10 cellular contexts compared by ENCODE assay signal in the genomic region with DNA sequence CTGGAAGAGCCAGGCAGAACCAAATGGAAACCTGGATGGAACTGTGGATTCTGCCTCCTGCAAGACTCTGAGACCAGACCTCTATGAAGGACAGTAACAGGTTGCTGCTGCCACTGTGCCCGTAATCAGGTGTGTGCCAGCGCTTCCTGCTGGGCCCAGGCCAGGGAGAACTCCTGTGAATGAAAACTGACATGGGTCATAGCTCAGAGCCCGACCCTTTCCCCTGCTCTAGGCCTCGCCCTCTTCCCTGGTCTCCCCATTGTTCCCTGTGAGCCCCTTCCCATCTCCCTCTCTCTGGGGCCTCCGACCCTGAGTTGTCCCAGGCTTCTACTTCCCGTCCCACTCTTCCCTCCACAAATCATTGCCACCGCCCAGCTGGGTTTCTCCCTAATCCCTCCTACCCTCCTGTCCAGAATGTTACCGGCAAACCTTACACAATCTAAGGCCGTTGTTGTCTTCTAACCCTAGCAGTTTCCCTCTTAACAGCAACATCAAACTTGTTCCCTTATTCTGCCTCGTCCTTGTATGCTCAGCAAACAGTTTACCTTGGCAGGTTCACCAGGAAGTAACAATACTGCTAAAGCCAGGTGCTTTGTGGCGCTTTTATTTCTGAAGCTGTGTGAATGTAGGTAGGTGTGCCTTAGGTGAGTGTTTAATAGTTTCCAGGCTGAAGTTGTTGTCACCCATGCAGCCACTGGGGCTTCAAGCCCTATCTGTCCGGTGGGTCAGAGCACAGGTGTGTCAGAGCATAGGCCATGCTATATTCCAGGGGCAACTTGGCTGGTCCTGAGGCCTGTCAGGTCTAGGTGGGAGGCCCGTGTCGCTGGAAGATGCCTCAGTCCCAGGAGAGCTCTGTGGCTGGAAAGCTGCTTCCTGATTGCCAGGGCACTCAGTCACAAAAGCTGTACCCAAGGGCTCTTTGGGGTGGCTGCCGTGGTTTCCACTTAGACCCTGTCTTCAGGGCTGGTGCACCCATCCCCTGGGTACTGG. TPM values are rescaled to one million over a fixed set of nuclear protein-coding genes. Genes with fewer than 3 reads are reported as not detected.
DNase-seq lines count a peak whose midpoint lies in the region; ATAC-seq and TF ChIP-seq lines count a peak whose summit lies in the region.
"Had no signal": no experiment of that assay in that cellular context is flagged by ENCODE, and none has a peak within 500 bp of the region (broad histone marks: within the 10 kb centered on the region; RNA-seq: fewer than 3 reads in every experiment).

No MANE protein-coding gene starts in this region.

- H3K4me3 Mint-ChIP-seq in activated T-helper 1 cell treated with anti-CD3 and anti-CD28 coated beads, Interleukin-12 subunit alpha, Interleukin-12 subunit beta, Interleukin-2, Interleukin-4 antibody, amounts not matched to agents 30 ng/mL and 10 ng/mL and 1 ng/mL, durations not matched to agents 14 hours and 24 hours and 36 hours, result no peak overlapping the region
- peak overlapping the region in 3 of 8 donors; percentile 44 to 63 (median 57) for H3K4me3 Mint-ChIP-seq in naive B cell

- intact Hi-C loops in activated T-helper 1 cell treated with anti-CD3 and anti-CD28 coated beads, Interleukin-12 subunit alpha, Interleukin-12 subunit beta, Interleukin-2, Interleukin-4 antibody, amounts not matched to agents 30 ng/mL and 10 ng/mL and 1 ng/mL, durations not matched to agents 14 hours and 24 hours and 36 hours (cut with micrococcal nuclease), result no loop called here

- DNase-seq in DMS153 (lab: John Stamatoyannopoulos, UW) (peak; percentile 98), NCI-H1436 (lab: John Stamatoyannopoulos, UW) (peak; percentile 27), naive B cell (no peak), HEK293T (ENCODE audit: extremely low spot score) (no peak)
- DNase-seq in activated T-helper 1 cell treated with anti-CD3 and anti-CD28 coated beads, Interleukin-12 subunit alpha, Interleukin-12 subunit beta, Interleukin-2, Interleukin-4 antibody, amounts not matched to agents 30 ng/mL and 10 ng/mL and 1 ng/mL, durations not matched to agents 14 hours and 24 hours and 36 hours (ENCODE audit: low spot score), result no peak
- no peak for DNase-seq in central memory CD4-positive, alpha-beta T cell
- DNase-seq: activated B cell treated with CpG ODN at 0.5 μM for 24 hours, NCI-H524 had no signal

- ATAC-seq in naive B cell (ENCODE audit: low read depth in 2 of 2) (no peak), GM18870 (IDR thresholded peaks at IDR 0.05; ENCODE audit: unreplicated experiment) (no peak), GM18868 (IDR thresholded peaks at IDR 0.05; ENCODE audit: unreplicated experiment) (no peak)

- CTCF ChIA-PET in HEK293T (lab: Yijun Ruan, JAX), result no interaction called here

- peaks cover 8% of the 10 kb centered on the region for H3K27me3 Mint-ChIP-seq in activated T-helper 1 cell treated with anti-CD3 and anti-CD28 coated beads, Interleukin-12 subunit alpha, Interleukin-12 subunit beta, Interleukin-2, Interleukin-4 antibody, amounts not matched to agents 30 ng/mL and 10 ng/mL and 1 ng/mL, durations not matched to agents 14 hours and 24 hours and 36 hours (ENCODE audit: insufficient read depth)
- H3K27me3 Mint-ChIP-seq in naive B cell, result peaks cover 0 to 5% (median 3%) of the 10 kb centered on the region in 3 donors
- H3K27me3 Mint-ChIP-seq: activated B cell treated with CpG ODN at 0.5 μM for 24 hours had no signal

- peaks cover 3% of the 10 kb centered on the region for H3K36me3 Mint-ChIP-seq in activated T-helper 1 cell treated with anti-CD3 and anti-CD28 coated beads, Interleukin-12 subunit alpha, Interleukin-12 subunit beta, Interleukin-2, Interleukin-4 antibody, amounts not matched to agents 30 ng/mL and 10 ng/mL and 1 ng/mL, durations not matched to agents 14 hours and 24 hours and 36 hours (ENCODE audit: low read depth)
- H3K36me3 Mint-ChIP-seq in naive B cell, result no peaks in the 10 kb centered on the region

- no peaks in the 10 kb centered on the region for H3K9me3 Mint-ChIP-seq in activated T-helper 1 cell treated with anti-CD3 and anti-CD28 coated beads, Interleukin-12 subunit alpha, Interleukin-12 subunit beta, Interleukin-2, Interleukin-4 antibody, amounts not matched to agents 30 ng/mL and 10 ng/mL and 1 ng/mL, durations not matched to agents 14 hours and 24 hours and 36 hours
- H3K9me3 Mint-ChIP-seq in naive B cell, result peaks cover 0 to 1% (median 0%) of the 10 kb centered on the region in 7 donors
- H3K9me3 Mint-ChIP-seq: activated B cell treated with CpG ODN at 0.5 μM for 24 hours had no signal

- H3K4me1 Mint-ChIP-seq in activated T-helper 1 cell treated with anti-CD3 and anti-CD28 coated beads, Interleukin-12 subunit alpha, Interleukin-12 subunit beta, Interleukin-2, Interleukin-4 antibody, amounts not matched to agents 30 ng/mL and 10 ng/mL and 1 ng/mL, durations not matched to agents 14 hours and 24 hours and 36 hours (ENCODE audit: low read depth), result peaks cover 43% of the 10 kb centered on the region
- peaks cover 24 to 30% (median 24%) of the 10 kb centered on the region in 3 donors for H3K4me1 Mint-ChIP-seq in naive B cell

- POLR2A ChIA-PET in HEK293T (lab: Yijun Ruan, JAX), result interaction anchor here (1.1 kb wide), 1 partner anchor 10 kb away, joined by 3 read pairs; no protein-coding TSS in a partner anchor

- H3K27ac Mint-ChIP-seq in activated T-helper 1 cell treated with anti-CD3 and anti-CD28 coated beads, Interleukin-12 subunit alpha, Interleukin-12 subunit beta, Interleukin-2, Interleukin-4 antibody, amounts not matched to agents 30 ng/mL and 10 ng/mL and 1 ng/mL, durations not matched to agents 14 hours and 24 hours and 36 hours, result peak overlapping the region; percentile 16
- peak overlapping the region in 4 of 6 donors; percentile 27 to 91 (median 57) for H3K27ac Mint-ChIP-seq in naive B cell

TF ChIP-seq in HEK293T, 16 proteins besides CTCF, POLR2A, EP300 and RAD21:
- no peak for TF ChIP-seq HDGF (IDR thresholded peaks at IDR 0.05; ENCODE audit: borderline replicate concordance)
- no peak for TF ChIP-seq SUZ12 (IDR thresholded peaks at IDR 0.05)
- TF ChIP-seq FOXM1 (IDR thresholded peaks at IDR 0.05; ENCODE audit: borderline replicate concordance), result no peak
- no peak for TF ChIP-seq NFRKB (IDR thresholded peaks at IDR 0.05)
- TF ChIP-seq BHLHE40 (IDR thresholded peaks at IDR 0.05; ENCODE audit: borderline replicate concordance), result no peak

RNA-seq across cellular contexts. Expression of a gene that starts 32.0 kb away (rescaled TPM):
- total RNA-seq in activated T-helper 1 cell treated with anti-CD3 and anti-CD28 coated beads, Interleukin-12 subunit alpha, Interleukin-12 subunit beta, Interleukin-2, Interleukin-4 antibody, amounts not matched to agents 30 ng/mL and 10 ng/mL and 1 ng/mL, durations not matched to agents 14 hours and 24 hours and 36 hours, result 0.49 and 0.61 TPM in 2 replicates
- polyA plus RNA-seq in naive B cell (ENCODE audit: low read depth in 6 of 6), result 1 to 10 TPM in 1 of 6 donors, under 1 TPM in 4, not detected in 1; 0.18 to 2.2 (median 0.41) TPM

Comparison
In these comparisons a context has a peak if more than half of its experiments do, and no peak if none do; other contexts are left out.
1. DNase-seq: peak in DMS153 (single experiment) and NCI-H1436 (single experiment); none in activated T-helper 1 cell treated with anti-CD3 and anti-CD28 coated beads, Interleukin-12 subunit alpha, Interleukin-12 subunit beta, Interleukin-2, Interleukin-4 antibody, amounts not matched to agents 30 ng/mL and 10 ng/mL and 1 ng/mL, durations not matched to agents 14 hours and 24 hours and 36 hours (single experiment), naive B cell (single experiment), HEK293T (single experiment) and central memory CD4-positive, alpha-beta T cell (single experiment).